1 cellular context compared by ENCODE assay signal in genomic region chr22:37771081-37771480, GRCh38.
TF ChIP-seq lines count a peak whose summit lies in the region.

No MANE protein-coding gene starts in this region.

TF ChIP-seq in K562, 482 proteins besides CTCF, POLR2A, EP300 and RAD21 (continued from another document):
- no peak for TF ChIP-seq E2F8 (IDR thresholded peaks at IDR 0.05; ENCODE audit: low read depth, partially characterized antibody)
